In genomic region chr6:105553174-105553573, GRCh38 we compare ENCODE assay signal across 16 cellular contexts.
DNase-seq lines count a peak whose midpoint lies in the region; ATAC-seq and TF ChIP-seq lines count a peak whose summit lies in the region.
"Had no signal": no experiment of that assay in that cellular context is flagged by ENCODE, and none has a peak within 500 bp of the region (broad histone marks: within the 10 kb centered on the region; RNA-seq: fewer than 3 reads in every experiment).

No MANE protein-coding gene starts in this region.

- H3K4me1 Mint-ChIP-seq in GM23338 = no peaks in the 10 kb centered on the region
- H3K4me1 Mint-ChIP-seq: activated CD4-positive, alpha-beta T cell treated with anti-CD3 and anti-CD28 coated beads, Interleukin-2, amount 10 ng/mL, durations not matched to agents 24 days and 14 days had no signal

- H3F3A ChIP-seq in GM23338 (replicated peaks; ENCODE audit: low read depth) = no peaks in the 10 kb centered on the region

- no peaks in the 10 kb centered on the region for H3K36me3 ChIP-seq in GM23338 (ENCODE audit: insufficient read depth)
- H3K36me3 ChIP-seq: neutrophil had no signal

- H3K27me3 ChIP-seq in GM23338 (ENCODE audit: insufficient read depth) = no peaks in the 10 kb centered on the region
- H3K27me3 ChIP-seq: neutrophil had no signal

- H3K9me3 Mint-ChIP-seq in GM23338 = peaks cover 4% of the 10 kb centered on the region; the same call in 1 of the 3 replicates

- no peak overlapping the region for H2AFZ ChIP-seq in GM23338

- H4K20me1 ChIP-seq in GM23338 (replicated peaks; ENCODE audit: insufficient read depth) = no peaks in the 10 kb centered on the region

- no peaks in the 10 kb centered on the region for H3K36me3 Mint-ChIP-seq in GM23338 (ENCODE audit: low read depth)

- no peaks in the 10 kb centered on the region for H3K4me1 ChIP-seq in GM23338 (ENCODE audit: insufficient read depth)

- no peaks in the 10 kb centered on the region for H3K79me2 ChIP-seq in GM23338 (replicated peaks; ENCODE audit: insufficient read depth)

- no peak overlapping the region for H3K4me3 Mint-ChIP-seq in GM23338
- H3K4me3 Mint-ChIP-seq: activated CD4-positive, alpha-beta T cell treated with anti-CD3 and anti-CD28 coated beads, Interleukin-2, amount 10 ng/mL, durations not matched to agents 24 days and 14 days; activated naive CD4-positive, alpha-beta T cell treated with anti-CD3 and anti-CD28 coated beads for 36 hours had no signal

- CTCF ChIA-PET in RWPE1 (lab: Yijun Ruan, JAX) = interaction anchor here (0.6 kb wide), 1 partner anchor 687 kb away, joined by 5 read pairs; no protein-coding TSS in a partner anchor

- ATAC-seq in esophagus mucosa (peak; percentile 87), GM23338 (no peak), GM19463 (IDR thresholded peaks at IDR 0.05; ENCODE audit: unreplicated experiment) (no peak)
- ATAC-seq: Right ventricle myocardium inferior had no signal

- H3K4me3 ChIP-seq in GM23338 = no peak overlapping the region
- H3K4me3 ChIP-seq: coronary artery had no signal

- no peaks in the 10 kb centered on the region for H3K9me2 ChIP-seq in GM23338 (ENCODE audit: insufficient read depth)

- POLR2A ChIA-PET in RWPE1 (lab: Yijun Ruan, JAX; ENCODE audit: low non-redundant PET) = interaction anchor here (0.6 kb wide), 1 partner anchor 38 kb away, joined by 4 read pairs; no protein-coding TSS in a partner anchor

- no peak overlapping the region for H3K4me2 ChIP-seq in GM23338

- intact Hi-C loops in posterior vena cava (cut with DNase I) = no loop called here

- H3K27ac ChIP-seq in RWPE1 = no peak overlapping the region
- no peak overlapping the region for H3K27ac ChIP-seq in GM23338 (ENCODE audit: low read depth)
- H3K27ac ChIP-seq: coronary artery, neutrophil had no signal

- DNase-seq in AML-193 (lab: John Stamatoyannopoulos, UW) (peak; percentile 20 to 31), Kasumi-1 (lab: John Stamatoyannopoulos, UW) (peak; percentile 46 to 61), RWPE1 (ENCODE audit: low spot score) (peak; percentile 61), posterior vena cava (ENCODE audit: low spot score) (no peak), GM23338 (ENCODE audit: low spot score) (no peak), T1000 (lab: John Stamatoyannopoulos, UW) (no peak)
- DNase-seq: activated CD4-positive, alpha-beta T cell treated with anti-CD3 and anti-CD28 coated beads, Interleukin-2, amount 10 ng/mL, durations not matched to agents 24 days and 14 days; activated naive CD4-positive, alpha-beta T cell treated with anti-CD3 and anti-CD28 coated beads for 36 hours; H7; NCI-H774; stimulated activated CD4-positive, alpha-beta T cell treated with anti-CD3 and anti-CD28 coated beads, Interleukin-2, amount 100 ng/mL, for 48 hours had no signal

- no peaks in the 10 kb centered on the region for H3K27me3 Mint-ChIP-seq in GM23338 (ENCODE audit: insufficient read depth, low read depth, poor library complexity)

- no peak overlapping the region for H3K27ac Mint-ChIP-seq in GM23338
- H3K27ac Mint-ChIP-seq: activated CD4-positive, alpha-beta T cell treated with anti-CD3 and anti-CD28 coated beads, Interleukin-2, amount 10 ng/mL, durations not matched to agents 24 days and 14 days; activated naive CD4-positive, alpha-beta T cell treated with anti-CD3 and anti-CD28 coated beads for 36 hours had no signal

- TF ChIP-seq CTCF in RWPE1 (conservative IDR thresholded peaks at IDR 0.05; ENCODE audit: low read depth) (no peak), GM23338 (conservative IDR thresholded peaks at IDR 0.05; ENCODE audit: low read depth in 2 of 2) (no peak)

TF ChIP-seq in GM23338, 12 proteins besides CTCF, POLR2A, EP300 and RAD21:
- no peak for TF ChIP-seq ETS1 (IDR thresholded peaks at IDR 0.05)
- TF ChIP-seq JUNB (IDR thresholded peaks at IDR 0.05; ENCODE audit: unreplicated experiment) = no peak
- no peak for TF ChIP-seq ZNF331 (CRISPR knock-in tag; IDR thresholded peaks at IDR 0.05; ENCODE audit: low read depth)
- TF ChIP-seq NANOG (IDR thresholded peaks at IDR 0.05; ENCODE audit: borderline replicate concordance) = no peak
- TF ChIP-seq, protein P1, sequence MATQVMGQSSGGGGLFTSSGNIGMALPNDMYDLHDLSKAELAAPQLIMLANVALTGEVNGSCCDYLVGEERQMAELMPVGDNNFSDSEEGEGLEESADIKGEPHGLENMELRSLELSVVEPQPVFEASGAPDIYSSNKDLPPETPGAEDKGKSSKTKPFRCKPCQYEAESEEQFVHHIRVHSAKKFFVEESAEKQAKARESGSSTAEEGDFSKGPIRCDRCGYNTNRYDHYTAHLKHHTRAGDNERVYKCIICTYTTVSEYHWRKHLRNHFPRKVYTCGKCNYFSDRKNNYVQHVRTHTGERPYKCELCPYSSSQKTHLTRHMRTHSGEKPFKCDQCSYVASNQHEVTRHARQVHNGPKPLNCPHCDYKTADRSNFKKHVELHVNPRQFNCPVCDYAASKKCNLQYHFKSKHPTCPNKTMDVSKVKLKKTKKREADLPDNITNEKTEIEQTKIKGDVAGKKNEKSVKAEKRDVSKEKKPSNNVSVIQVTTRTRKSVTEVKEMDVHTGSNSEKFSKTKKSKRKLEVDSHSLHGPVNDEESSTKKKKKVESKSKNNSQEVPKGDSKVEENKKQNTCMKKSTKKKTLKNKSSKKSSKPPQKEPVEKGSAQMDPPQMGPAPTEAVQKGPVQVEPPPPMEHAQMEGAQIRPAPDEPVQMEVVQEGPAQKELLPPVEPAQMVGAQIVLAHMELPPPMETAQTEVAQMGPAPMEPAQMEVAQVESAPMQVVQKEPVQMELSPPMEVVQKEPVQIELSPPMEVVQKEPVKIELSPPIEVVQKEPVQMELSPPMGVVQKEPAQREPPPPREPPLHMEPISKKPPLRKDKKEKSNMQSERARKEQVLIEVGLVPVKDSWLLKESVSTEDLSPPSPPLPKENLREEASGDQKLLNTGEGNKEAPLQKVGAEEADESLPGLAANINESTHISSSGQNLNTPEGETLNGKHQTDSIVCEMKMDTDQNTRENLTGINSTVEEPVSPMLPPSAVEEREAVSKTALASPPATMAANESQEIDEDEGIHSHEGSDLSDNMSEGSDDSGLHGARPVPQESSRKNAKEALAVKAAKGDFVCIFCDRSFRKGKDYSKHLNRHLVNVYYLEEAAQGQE (IDR thresholded peaks at IDR 0.05; ENCODE audit: unreplicated experiment) = no peak
- TF ChIP-seq EZH2phosphoT487 (IDR thresholded peaks at IDR 0.05; ENCODE audit: unreplicated experiment) = no peak
- no peak for TF ChIP-seq ZNF114 (CRISPR knock-in tag; IDR thresholded peaks at IDR 0.05)
- no peak for TF ChIP-seq CREB1 (CRISPR knock-in tag; IDR thresholded peaks at IDR 0.05; ENCODE audit: low read depth)
- TF ChIP-seq POLR2AphosphoS5 (IDR thresholded peaks at IDR 0.05; ENCODE audit: low read depth) = no peak

Comparison
In these comparisons a context has a peak if more than half of its experiments do, and no peak if none do; other contexts are left out.
1. DNase-seq: peak in AML-193 (2 of 2), Kasumi-1 (2 of 2) and RWPE1 (single experiment); none in posterior vena cava (single experiment), GM23338 (single experiment) and T1000 (single experiment).